11 cellular contexts compared by ENCODE assay signal in the genomic region with DNA sequence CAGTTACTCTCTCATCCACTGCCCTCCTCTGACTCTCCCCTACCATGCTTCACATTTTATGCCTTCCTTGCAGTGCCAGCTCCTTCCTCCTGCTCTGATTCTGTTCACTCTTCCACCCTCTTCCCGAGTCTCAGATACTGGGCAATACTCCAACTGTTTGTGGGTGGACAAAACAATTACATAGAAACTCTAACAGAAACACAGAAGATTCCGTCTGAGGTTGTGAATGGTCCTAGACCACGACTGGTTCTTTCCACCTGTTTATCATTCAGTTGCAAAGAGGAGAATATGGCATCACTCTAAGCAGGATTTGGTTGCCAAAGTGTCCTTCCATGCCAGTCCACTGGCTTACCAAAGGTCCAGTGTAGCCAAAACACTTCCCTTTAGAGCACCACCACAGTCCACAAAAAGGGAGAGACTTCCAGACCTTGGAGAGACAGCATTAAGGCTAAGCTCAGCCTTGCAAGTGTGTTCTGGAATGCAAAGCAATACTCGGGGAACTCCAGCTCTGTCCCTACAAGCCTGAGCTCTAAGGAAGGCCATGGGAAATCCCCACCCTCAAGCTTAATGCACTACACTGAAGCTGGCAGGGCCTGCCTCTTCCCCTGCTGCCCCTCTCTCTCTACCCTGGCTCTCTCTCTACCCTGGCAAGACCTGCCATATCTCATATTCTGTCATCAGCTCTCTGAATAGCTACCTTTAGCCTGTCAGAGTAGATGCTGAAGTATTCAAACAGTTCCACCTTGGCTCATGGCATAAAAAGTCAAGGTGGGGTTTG. TPM values are rescaled to one million over a fixed set of nuclear protein-coding genes. Genes with fewer than 3 reads are reported as not detected.
DNase-seq lines count a peak whose midpoint lies in the region; ATAC-seq, FAIRE-seq and TF ChIP-seq lines count a peak whose summit lies in the region.
"Had no signal": no experiment of that assay in that cellular context is flagged by ENCODE, and none has a peak within 500 bp of the region (broad histone marks: within the 10 kb centered on the region; RNA-seq: fewer than 3 reads in every experiment).

No MANE protein-coding gene starts in this region.

- no peak for TF ChIP-seq RAD21 in GM12878 (IDR thresholded peaks at IDR 0.05; ENCODE audit: insufficient read depth, low read depth, low read length)

- BruUV-seq in GM12878 (replicated peaks; lab: Mats Ljungman, UMichigan) = no TSS peak

- 5% methylated on average over 4 of the region's 4 CpGs for WGBS in GM12878 (ENCODE audit: insufficient coverage, insufficient replicate concordance, low lambda C conversion rate, missing lambda C conversion rate)

- DNase-seq in EH (ENCODE audit: low read depth) = peak; percentile 77
- DNase-seq in GM12878 (ENCODE audit: low read depth, low spot score) = no peak
- peak; percentile 49 for DNase-seq in kidney epithelial cell (ENCODE audit: low read depth)
- no peak for DNase-seq in HTR-8/SVneo (ENCODE audit: insufficient read length, low spot score)
- no peak for DNase-seq in hypothalamus (lab: John Stamatoyannopoulos, UW)
- DNase-seq in NCI-H146 (lab: John Stamatoyannopoulos, UW) = no peak
- DNase-seq in retina = no peak

- no peak for TF ChIP-seq POLR2A in GM12878 (IDR thresholded peaks at IDR 0.05; ENCODE audit: low read depth, low read length)

- H3K9me3 ChIP-seq in GM12878 (replicated peaks; ENCODE audit: control insufficient read depth, insufficient read depth, low read length) = no peaks in the 10 kb centered on the region; the same call in 2 of the 3 replicates

- H3K36me3 ChIP-seq in GM12878 (ENCODE audit: control insufficient read depth in 2 of 2, insufficient read depth in 2 of 2, low read length in 1 of 2) (no peaks in the 10 kb centered on the region), kidney epithelial cell (ENCODE audit: control insufficient read depth, insufficient read depth, low read length) (no peaks in the 10 kb centered on the region)
- H3K36me3 ChIP-seq: BLaER1 treated with 17β-estradiol and CSF1 and Interleukin-3, amounts not matched to agents 10 nM and 100 nM had no signal

- no peaks in the 10 kb centered on the region for H3K79me2 ChIP-seq in GM12878 (ENCODE audit: control insufficient read depth, insufficient read depth, low read length)

- intact Hi-C loops in GM12878 (cut with micrococcal nuclease; ENCODE audit: unreplicated experiment) = no loop called here

- no peaks in the 10 kb centered on the region for H3K4me1 ChIP-seq in GM12878 (ENCODE audit: control insufficient read depth, insufficient read depth, low read length)

- SMC1A ChIA-PET in GM12878 (lab: Charles Lee; ENCODE audit: uncharacterized antibody, unreplicated experiment) = interaction anchor here (0.8 to 2.1 kb wide), 22 partner anchors 7 to 415 kb away, joined by 3 to 9 read pairs (median 4); no protein-coding TSS in a partner anchor

- RAD21 ChIA-PET in GM12878 (lab: Charles Lee; ENCODE audit: unreplicated experiment) = interaction anchor here (0.6 to 2.6 kb wide), 14 partner anchors 8 to 80 kb away, joined by 3 to 12 read pairs (median 5); no protein-coding TSS in a partner anchor

- H3K27me3 ChIP-seq in GM12878 (replicated peaks in 1 of 2; ENCODE audit: control insufficient read depth in 2 of 2, insufficient read depth in 2 of 2, low read length in 1 of 2) (no peaks in the 10 kb centered on the region), kidney epithelial cell (ENCODE audit: control insufficient read depth, insufficient read depth, low read length) (no peaks in the 10 kb centered on the region)
- H3K27me3 ChIP-seq: BLaER1 treated with 17β-estradiol and CSF1 and Interleukin-3, amounts not matched to agents 10 nM and 100 nM had no signal

- H3K4me3 ChIP-seq in GM12878 (no peak overlapping the region), kidney epithelial cell (ENCODE audit: low read depth, low read length) (no peak overlapping the region)
- H3K4me3 ChIP-seq: BLaER1 treated with 17β-estradiol and CSF1 and Interleukin-3, amounts not matched to agents 10 nM and 100 nM had no signal

- CTCF ChIA-PET in GM12878 (lab: Yijun Ruan, JAX) = interaction anchor here (0.6 to 1.7 kb wide), 8 partner anchors 9 to 89 kb away, joined by 3 to 6 read pairs (median 4); no protein-coding TSS in a partner anchor

- ATAC-seq in HG02870 (IDR thresholded peaks at IDR 0.05; ENCODE audit: unreplicated experiment) = peak; percentile 47
- peak; percentile 89 for ATAC-seq in GM12878
- ATAC-seq: HCT116 had no signal

- H4K20me1 ChIP-seq in GM12878 (ENCODE audit: control insufficient read depth, insufficient read depth) = no peaks in the 10 kb centered on the region
- H4K20me1 ChIP-seq: BLaER1 treated with 17β-estradiol and CSF1 and Interleukin-3, amounts not matched to agents 10 nM and 100 nM had no signal

- no peak overlapping the region for H3K27ac ChIP-seq in GM12878 (ENCODE audit: control insufficient read depth, insufficient read depth)
- H3K27ac ChIP-seq: BLaER1 treated with 17β-estradiol and CSF1 and Interleukin-3, amounts not matched to agents 10 nM and 100 nM had no signal

- no peak overlapping the region for H2AFZ ChIP-seq in GM12878 (ENCODE audit: control insufficient read depth, low read depth, low read length)

- POLR2A ChIA-PET in GM12878 (lab: Charles Lee) = interaction anchor here (0.6 to 1.5 kb wide), 9 partner anchors 7 to 81 kb away, joined by 3 to 5 read pairs (median 4); no protein-coding TSS in a partner anchor

- no peak overlapping the region for H3K9ac ChIP-seq in GM12878 (ENCODE audit: control insufficient read depth, insufficient read depth, low read length)
- H3K9ac ChIP-seq: BLaER1 treated with 17β-estradiol and CSF1 and Interleukin-3, amounts not matched to agents 10 nM and 100 nM had no signal

- in situ Hi-C loops in GM12878 (cut with MboI) = no loop called here

- FAIRE-seq in GM12878 (lab: Jason Lieb, UNC) (no peak), HTR-8/SVneo (lab: Jason Lieb, UNC) (no peak)
- FAIRE-seq: islet of Langerhans had no signal

- no peak for TF ChIP-seq EP300 in GM12878 (IDR thresholded peaks at IDR 0.05; ENCODE audit: borderline replicate concordance in 1 of 2, control insufficient read depth in 1 of 2, low read depth in 2 of 2, low read length in 2 of 2)

- TF ChIP-seq CTCF in GM12878 (IDR thresholded peaks at IDR 0.05 in 2 of 3, conservative IDR thresholded peaks at IDR 0.05 in 1 of 3; ENCODE audit: control insufficient read depth in 2 of 3, extremely low read depth in 1 of 3, insufficient read depth in 1 of 3, low read depth in 3 of 3, low read length in 3 of 3) = no peak
- no peak for TF ChIP-seq CTCF in kidney epithelial cell (IDR thresholded peaks at IDR 0.05; ENCODE audit: insufficient read depth, low read length, poor library complexity, severe bottlenecking)

- H3K4me2 ChIP-seq in GM12878 (ENCODE audit: control insufficient read depth, insufficient read depth) = no peak overlapping the region
- H3K4me2 ChIP-seq: BLaER1 treated with 17β-estradiol and CSF1 and Interleukin-3, amounts not matched to agents 10 nM and 100 nM had no signal

TF ChIP-seq in GM12878, 131 proteins besides CTCF, POLR2A, EP300 and RAD21:
- TF ChIP-seq RELB (IDR thresholded peaks at IDR 0.05; ENCODE audit: low read depth) (0 out of 2 replicates have a peak, but pooled peaks have one; percentile 19), IKZF2 (IDR thresholded peaks at IDR 0.05) (0 out of 4 replicates have a peak, but pooled peaks of 1 of the 2 experiments have one; percentile 18), RELA (IDR thresholded peaks at IDR 0.05; ENCODE audit: borderline replicate concordance, partially characterized antibody) (peak; percentile 16), IKZF1 (conservative IDR thresholded peaks at IDR 0.05) (peak; percentile 40; the same call in 1 of the 2 replicates), STAT1 (conservative IDR thresholded peaks at IDR 0.05) (no peak)
- TF ChIP-seq, protein P1, sequence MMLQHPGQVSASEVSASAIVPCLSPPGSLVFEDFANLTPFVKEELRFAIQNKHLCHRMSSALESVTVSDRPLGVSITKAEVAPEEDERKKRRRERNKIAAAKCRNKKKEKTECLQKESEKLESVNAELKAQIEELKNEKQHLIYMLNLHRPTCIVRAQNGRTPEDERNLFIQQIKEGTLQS (IDR thresholded peaks at IDR 0.05; ENCODE audit: borderline replicate concordance, extremely low read depth, low read depth, low read length) = no peak
TF ChIP-seq in GM12878: peak in this region for 4.

RNA-seq across cellular contexts. Expression of gene RND3, which starts 33.6 kb away (rescaled TPM):
- 6.8 and 8.1 TPM in 2 replicates for total RNA-seq in GM12878 (2013; cell fraction: nucleolus; rRNA removed)
- total RNA-seq in GM12878 (2014; rRNA removed) (0.90 and 0.98 TPM in 2 replicates), GM12878 (2014; rRNA removed; fragmentation: Illumina TruSeq; extraction: Trizol) (0.72 and 0.92 TPM in 2 replicates), GM12878 (2021) (1.2 and 2.1 TPM in 2 replicates), kidney epithelial cell (231 and 259 TPM in 2 replicates)
- 0.24 TPM for polyA plus RNA-seq in GM12878 (2011; ENCODE audit: low read depth)
- polyA plus RNA-seq in GM12878 (2011; rRNA removed) (18.3 and 21.5 TPM in 2 replicates), GM12878 (2014; fragmentation: Illumina TruSeq; extraction: Trizol) (0.93 and 3.7 TPM in 2 replicates), GM12878 (2014; fragmentation: Nextera tagmentation; extraction: Ambion mirVana) (1 to 10 TPM; 1.0 to 1.3 TPM), GM12878 (2014; rRNA removed) (0.50 and 0.52 TPM in 2 replicates), GM12878 (2016; fragmentation: Nextera tagmentation; extraction: Ambion mirVana) (under 1 TPM; 0.38 to 0.94 TPM)
- polyA plus RNA-seq in GM12878 (2011; cell fraction: cytosol; rRNA removed) = 6.6 and 7.6 TPM in 2 replicates
- 7.4 and 11.4 TPM in 2 replicates for polyA plus RNA-seq in GM12878 (2011; cell fraction: nucleus; rRNA removed)
- polyA plus RNA-seq in GM12878 (2012) = 0.12 and 0.34 TPM in 2 replicates
- polyA minus RNA-seq in GM12878 (2011; rRNA and poly(A)+ RNA removed) = 12.8 and 23.0 TPM in 2 replicates
- polyA minus RNA-seq in GM12878 (2011; cell fraction: cytosol; rRNA and poly(A)+ RNA removed) = 4.8 and 5.9 TPM in 2 replicates
- 3.9 and 12.8 TPM in 2 replicates for polyA minus RNA-seq in GM12878 (2011; cell fraction: nucleus; rRNA and poly(A)+ RNA removed)

Comparison
In these comparisons a context has a peak if more than half of its experiments do, and no peak if none do; other contexts are left out.
1. DNase-seq: peak in EH (single experiment) and kidney epithelial cell (single experiment); none in GM12878 (single experiment), HTR-8/SVneo (single experiment), hypothalamus (0 of 51), NCI-H146 (single experiment) and retina (single experiment).
2. RNA of gene RND3, which starts 33.6 kb away (total RNA-seq): 231 to 259 TPM in kidney epithelial cell; 0.72 to 8.1 TPM in GM12878; every median in the first group is over 10 times any median in the second.